Comparison of ENCODE assay signal across 10 cellular contexts in the genomic region with DNA sequence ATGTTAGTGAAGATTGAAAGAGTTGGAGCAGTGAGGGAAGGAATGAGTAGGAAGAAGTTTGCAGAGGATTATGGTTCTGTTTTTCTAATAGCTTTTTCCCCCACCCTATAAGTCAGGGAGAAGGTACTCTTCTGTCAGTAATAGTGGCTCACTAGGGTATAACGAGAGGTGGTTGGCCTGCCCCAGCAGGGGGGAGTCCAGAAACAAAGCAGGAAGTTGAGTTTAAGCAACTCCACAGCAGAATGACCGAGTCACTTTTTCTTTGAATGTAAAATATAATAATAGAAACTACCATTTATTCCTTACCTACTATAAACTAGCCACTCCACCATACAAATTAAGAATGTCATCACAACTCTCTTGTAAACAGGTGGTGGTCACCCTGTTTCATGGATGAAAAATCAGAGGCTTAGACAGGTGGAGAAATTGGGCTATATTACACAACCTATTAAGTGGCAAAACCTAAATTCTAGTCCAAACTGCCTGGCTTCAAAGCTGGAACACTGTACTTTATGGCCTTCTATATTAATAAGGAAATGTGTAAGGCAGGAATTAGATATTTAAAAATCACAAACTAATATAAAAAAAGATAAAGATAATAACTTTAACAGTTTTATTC.
DNase-seq lines count a peak whose midpoint lies in the region; ATAC-seq and TF ChIP-seq lines count a peak whose summit lies in the region.
"Had no signal": no experiment of that assay in that cellular context is flagged by ENCODE, and none has a peak within 500 bp of the region (broad histone marks: within the 10 kb centered on the region; RNA-seq: fewer than 3 reads in every experiment).

No MANE protein-coding gene starts in this region.

- ATAC-seq in GM21381 (IDR thresholded peaks at IDR 0.05; ENCODE audit: unreplicated experiment), result peak; percentile 80
- peak; percentile 88 for ATAC-seq in HG03097 (IDR thresholded peaks at IDR 0.05; ENCODE audit: low FRiP score, unreplicated experiment)
- ATAC-seq in HG03571 (IDR thresholded peaks at IDR 0.05; ENCODE audit: unreplicated experiment), result no peak
- ATAC-seq: PC-3 had no signal

- DNase-seq in GM10266 (ENCODE audit: extremely low spot score) (peak; percentile 34), SIG-M5 (lab: John Stamatoyannopoulos, UW) (peak; percentile 7), EL (no peak), HEK293T (ENCODE audit: extremely low spot score) (no peak), SW 1271 (lab: John Stamatoyannopoulos, UW) (no peak)
- DNase-seq: GF-D8, PC-3 had no signal

- CTCF ChIA-PET in HEK293T (lab: Yijun Ruan, JAX), result no interaction called here

- TF ChIP-seq CTCF in GM10266 (IDR thresholded peaks at IDR 0.05; ENCODE audit: control insufficient read depth, insufficient read depth, low read depth, missing control alignments), result no peak

- POLR2A ChIA-PET in HEK293T (lab: Yijun Ruan, JAX), result no interaction called here

TF ChIP-seq in HEK293T, 16 proteins besides CTCF, POLR2A, EP300 and RAD21:
- no peak for TF ChIP-seq ARNT (IDR thresholded peaks at IDR 0.05)
- TF ChIP-seq HDGF (IDR thresholded peaks at IDR 0.05; ENCODE audit: borderline replicate concordance), result no peak
- no peak for TF ChIP-seq L3MBTL2 (conservative IDR thresholded peaks at IDR 0.05)
- no peak for TF ChIP-seq TARDBP (IDR thresholded peaks at IDR 0.05)
- no peak for TF ChIP-seq NFRKB (IDR thresholded peaks at IDR 0.05)
- no peak for TF ChIP-seq ELF4 (IDR thresholded peaks at IDR 0.05)
- TF ChIP-seq, protein P1, sequence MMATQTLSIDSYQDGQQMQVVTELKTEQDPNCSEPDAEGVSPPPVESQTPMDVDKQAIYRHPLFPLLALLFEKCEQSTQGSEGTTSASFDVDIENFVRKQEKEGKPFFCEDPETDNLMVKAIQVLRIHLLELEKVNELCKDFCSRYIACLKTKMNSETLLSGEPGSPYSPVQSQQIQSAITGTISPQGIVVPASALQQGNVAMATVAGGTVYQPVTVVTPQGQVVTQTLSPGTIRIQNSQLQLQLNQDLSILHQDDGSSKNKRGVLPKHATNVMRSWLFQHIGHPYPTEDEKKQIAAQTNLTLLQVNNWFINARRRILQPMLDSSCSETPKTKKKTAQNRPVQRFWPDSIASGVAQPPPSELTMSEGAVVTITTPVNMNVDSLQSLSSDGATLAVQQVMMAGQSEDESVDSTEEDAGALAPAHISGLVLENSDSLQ (IDR thresholded peaks at IDR 0.05), result no peak
- no peak for TF ChIP-seq BHLHE40 (IDR thresholded peaks at IDR 0.05; ENCODE audit: borderline replicate concordance)
- TF ChIP-seq FOXA1 (IDR thresholded peaks at IDR 0.05), result no peak
- TF ChIP-seq FOXM1 (IDR thresholded peaks at IDR 0.05; ENCODE audit: borderline replicate concordance), result no peak
- no peak for TF ChIP-seq LEF1 (IDR thresholded peaks at IDR 0.05; ENCODE audit: borderline replicate concordance)
- no peak for TF ChIP-seq FOXK2 (IDR thresholded peaks at IDR 0.05)
TF ChIP-seq in HEK293T: peak in this region for 0.

Comparison
In these comparisons a context has a peak if more than half of its experiments do, and no peak if none do; other contexts are left out.
1. DNase-seq: peak in GM10266 (single experiment) and SIG-M5 (single experiment); none in EL (single experiment), HEK293T (single experiment) and SW 1271 (0 of 2).